29 cellular contexts compared by ENCODE assay signal in the genomic region with DNA sequence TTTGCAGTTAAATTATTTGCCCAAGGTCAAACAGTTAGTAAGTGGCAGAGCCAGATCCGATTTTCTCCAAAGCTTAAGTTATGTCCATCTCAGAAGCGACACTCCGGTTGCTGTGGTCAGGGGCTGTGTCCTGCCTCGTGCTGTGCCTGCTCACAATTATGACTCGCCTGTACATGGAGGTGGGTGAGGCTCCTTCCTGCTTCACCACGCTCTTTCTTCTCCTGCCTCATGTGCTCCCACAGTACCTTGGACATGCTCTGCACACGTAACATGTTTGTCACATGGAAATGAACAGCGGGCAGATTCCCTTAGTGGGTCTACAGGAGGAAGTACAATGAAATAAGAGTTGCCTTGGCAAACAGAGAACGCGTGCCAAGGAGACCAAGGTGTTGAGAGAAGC.
"Had no signal": no experiment of that assay in that cellular context is flagged by ENCODE, and none has a peak within 500 bp of the region (broad histone marks: within the 10 kb centered on the region; RNA-seq: fewer than 3 reads in every experiment).

No MANE protein-coding gene starts in this region.

- H3K27me3 ChIP-seq: cardiac muscle cell had no signal

- H3K27ac ChIP-seq: adrenal gland, body of pancreas, cardiac muscle cell, epithelial cell of prostate, esophagus squamous epithelium, gastroesophageal sphincter had no signal

- H3K9me3 Mint-ChIP-seq: activated CD4-positive, alpha-beta memory T cell treated with anti-CD3 and anti-CD28 coated beads for 36 hours; activated naive CD8-positive, alpha-beta T cell treated with anti-CD3 and anti-CD28 coated beads for 36 hours; activated naive CD8-positive, alpha-beta T cell treated with anti-CD3 and anti-CD28 coated beads, Interleukin-2, amount 50 U/mL, for 24 hours; activated T-cell treated with anti-CD3 and anti-CD28 coated beads, Interleukin-2, amount 50 U/mL, for 4 hours; activated T-helper 17 cell treated with anti-CD3 and anti-CD28 coated beads, Interleukin-2, amount 50 U/mL, for 72 hours; effector memory CD8-positive, alpha-beta T cell had no signal

- H3K4me3 ChIP-seq: adrenal gland, body of pancreas, cardiac muscle cell, esophagus squamous epithelium, gastroesophageal sphincter had no signal

- H3K27ac Mint-ChIP-seq: activated CD4-positive, alpha-beta memory T cell treated with anti-CD3 and anti-CD28 coated beads for 36 hours; activated CD4-positive, alpha-beta T cell treated with anti-CD3 and anti-CD28 coated beads for 36 hours; activated CD4-positive, alpha-beta T cell treated with anti-CD3 and anti-CD28 coated beads, Interleukin-2, amount 10 ng/mL, durations not matched to agents 24 days and 14 days; activated CD8-positive, alpha-beta T cell treated with anti-CD3 and anti-CD28 coated beads, Interleukin-2, amount 10 ng/mL, durations not matched to agents 7 days and 5 days; activated naive CD8-positive, alpha-beta T cell treated with anti-CD3 and anti-CD28 coated beads for 36 hours; activated naive CD8-positive, alpha-beta T cell treated with anti-CD3 and anti-CD28 coated beads, Interleukin-2, amount 50 U/mL, for 24 hours; activated T-helper 17 cell treated with anti-CD3 and anti-CD28 coated beads, Interleukin-2, amount 50 U/mL, for 72 hours; effector memory CD8-positive, alpha-beta T cell had no signal

- H3K4me3 Mint-ChIP-seq: activated CD4-positive, alpha-beta memory T cell treated with anti-CD3 and anti-CD28 coated beads for 36 hours; activated CD4-positive, alpha-beta T cell treated with anti-CD3 and anti-CD28 coated beads for 36 hours; activated CD4-positive, alpha-beta T cell treated with anti-CD3 and anti-CD28 coated beads, Interleukin-2, amount 10 ng/mL, durations not matched to agents 24 days and 14 days; activated CD8-positive, alpha-beta T cell treated with anti-CD3 and anti-CD28 coated beads, Interleukin-2, amount 10 ng/mL, durations not matched to agents 7 days and 5 days; activated naive CD8-positive, alpha-beta T cell treated with anti-CD3 and anti-CD28 coated beads for 36 hours; activated naive CD8-positive, alpha-beta T cell treated with anti-CD3 and anti-CD28 coated beads, Interleukin-2, amount 50 U/mL, for 24 hours; activated T-cell treated with anti-CD3 and anti-CD28 coated beads, Interleukin-2, amount 50 U/mL, for 4 hours; activated T-helper 17 cell treated with anti-CD3 and anti-CD28 coated beads, Interleukin-2, amount 50 U/mL, for 72 hours; effector memory CD8-positive, alpha-beta T cell had no signal

- H3K36me3 ChIP-seq: adrenal gland, cardiac muscle cell, esophagus squamous epithelium, gastroesophageal sphincter had no signal

- H3K9me3 ChIP-seq: adrenal gland, body of pancreas, esophagus squamous epithelium, gastroesophageal sphincter had no signal

- DNase-seq: activated CD4-positive, alpha-beta memory T cell treated with anti-CD3 and anti-CD28 coated beads for 36 hours; activated CD4-positive, alpha-beta T cell treated with anti-CD3 and anti-CD28 coated beads for 36 hours; activated CD4-positive, alpha-beta T cell treated with anti-CD3 and anti-CD28 coated beads, Interleukin-2, amount 10 ng/mL, durations not matched to agents 24 days and 14 days; activated CD4-positive, CD25-positive, alpha-beta regulatory T cell; activated CD4-positive, CD25-positive, alpha-beta regulatory T cell treated with anti-CD3 and anti-CD28 coated beads, Interleukin-2, amount 50 U/mL, for 72 hours; activated CD8-positive, alpha-beta T cell treated with anti-CD3 and anti-CD28 coated beads, Interleukin-2, amount 10 ng/mL, durations not matched to agents 7 days and 5 days; activated effector memory CD4-positive, alpha-beta T cell treated with Interleukin-2 at 50 U/mL for 16 hours; activated gamma-delta T cell treated with Interleukin-2 at 50 U/mL for 16 hours; activated naive CD4-positive, alpha-beta T cell treated with anti-CD3 and anti-CD28 coated beads, Interleukin-2, amount 50 U/mL, for 16 hours; activated naive CD4-positive, alpha-beta T cell treated with Interleukin-2 at 50 U/mL for 16 hours; activated naive CD8-positive, alpha-beta T cell treated with anti-CD3 and anti-CD28 coated beads for 36 hours; activated naive CD8-positive, alpha-beta T cell treated with anti-CD3 and anti-CD28 coated beads, Interleukin-2, amount 50 U/mL, for 24 hours; activated T-cell treated with anti-CD3 and anti-CD28 coated beads, Interleukin-2, amount 50 U/mL, for 4 hours; adrenal gland; amygdala; aorta; body of pancreas; central memory CD4-positive, alpha-beta T cell; cortex of kidney; dermis blood vessel endothelial cell; effector CD4-positive, alpha-beta T cell; effector memory CD8-positive, alpha-beta T cell; esophagus squamous epithelium; foreskin melanocyte; T-helper 2 cell had no signal

- ATAC-seq: activated CD4-positive, alpha-beta T cell treated with anti-CD3 and anti-CD28 coated beads for 36 hours; activated CD8-positive, alpha-beta T cell treated with anti-CD3 and anti-CD28 coated beads, Interleukin-2, amount 10 ng/mL, durations not matched to agents 7 days and 5 days; activated naive CD8-positive, alpha-beta T cell treated with anti-CD3 and anti-CD28 coated beads, Interleukin-2, amount 50 U/mL, for 24 hours; activated T-cell treated with anti-CD3 and anti-CD28 coated beads, Interleukin-2, amount 50 U/mL, for 4 hours; activated T-helper 17 cell treated with anti-CD3 and anti-CD28 coated beads, Interleukin-2, amount 50 U/mL, for 72 hours; body of pancreas; effector memory CD8-positive, alpha-beta T cell; gastroesophageal sphincter had no signal

- H3K4me1 ChIP-seq: adrenal gland, body of pancreas, gastroesophageal sphincter had no signal

- H3K36me3 Mint-ChIP-seq: activated CD4-positive, alpha-beta memory T cell treated with anti-CD3 and anti-CD28 coated beads for 36 hours; activated naive CD8-positive, alpha-beta T cell treated with anti-CD3 and anti-CD28 coated beads for 36 hours had no signal

- H3K27me3 Mint-ChIP-seq: activated CD4-positive, alpha-beta memory T cell treated with anti-CD3 and anti-CD28 coated beads for 36 hours; activated CD4-positive, alpha-beta T cell treated with anti-CD3 and anti-CD28 coated beads for 36 hours; activated naive CD8-positive, alpha-beta T cell treated with anti-CD3 and anti-CD28 coated beads for 36 hours; activated naive CD8-positive, alpha-beta T cell treated with anti-CD3 and anti-CD28 coated beads, Interleukin-2, amount 50 U/mL, for 24 hours had no signal
